38 cellular contexts compared by ENCODE assay signal in the genomic region with DNA sequence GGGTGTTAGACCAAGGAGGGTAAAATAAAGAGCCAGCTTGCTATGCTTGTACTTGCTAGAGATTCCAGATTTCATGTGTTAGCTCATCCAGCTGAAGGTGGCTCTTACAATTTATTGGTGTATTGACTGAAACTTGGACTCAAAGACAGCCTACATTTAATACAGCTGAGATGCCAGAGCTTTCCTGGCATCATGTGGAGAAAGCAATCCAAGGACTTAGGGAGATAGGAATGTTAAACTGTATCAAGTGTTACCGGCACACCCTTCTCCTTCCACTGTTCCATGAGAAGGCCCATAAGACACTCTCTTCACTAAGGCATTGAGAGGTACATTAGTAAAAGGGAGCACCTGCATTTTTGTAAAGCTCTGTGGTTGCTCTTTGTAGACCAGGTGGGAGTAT.
"Had no signal": no experiment of that assay in that cellular context is flagged by ENCODE, and none has a peak within 500 bp of the region (broad histone marks: within the 10 kb centered on the region; RNA-seq: fewer than 3 reads in every experiment).

No MANE protein-coding gene starts in this region.

- H3K4me1 Mint-ChIP-seq: activated T-helper 17 cell treated with anti-CD3 and anti-CD28 coated beads, Interleukin-2, amount 50 U/mL, for 72 hours had no signal

- DNase-seq: activated effector memory CD4-positive, alpha-beta T cell treated with anti-CD3 and anti-CD28 coated beads, Interleukin-2, amount 50 U/mL, for 16 hours; activated effector memory CD4-positive, alpha-beta T cell treated with Interleukin-2 at 50 U/mL for 16 hours; activated gamma-delta T cell; activated gamma-delta T cell treated with Interleukin-2 at 50 U/mL for 16 hours; activated naive CD4-positive, alpha-beta T cell; activated naive CD4-positive, alpha-beta T cell treated with anti-CD3 and anti-CD28 coated beads for 36 hours; activated naive CD4-positive, alpha-beta T cell treated with anti-CD3 and anti-CD28 coated beads, Interleukin-2, amount 10 ng/mL, durations not matched to agents 7 days and 5 days; activated naive CD4-positive, alpha-beta T cell treated with anti-CD3 and anti-CD28 coated beads, Interleukin-2, amount 50 U/mL, for 16 hours; activated naive CD4-positive, alpha-beta T cell treated with Interleukin-2 at 50 U/mL for 16 hours; activated naive CD8-positive, alpha-beta T cell treated with anti-CD3 and anti-CD28 coated beads for 36 hours; activated naive CD8-positive, alpha-beta T cell treated with anti-CD3 and anti-CD28 coated beads, Interleukin-2, amount 10 ng/mL, durations not matched to agents 7 days and 5 days; activated naive CD8-positive, alpha-beta T cell treated with anti-CD3 and anti-CD28 coated beads, Interleukin-2, amount 50 U/mL, for 24 hours; activated T-cell treated with anti-CD3 and anti-CD28 coated beads for 4 hours; activated T-cell treated with anti-CD3 and anti-CD28 coated beads, Interleukin-2, amount 50 U/mL, for 1 hour; activated T-cell treated with anti-CD3 and anti-CD28 coated beads, Interleukin-2, amount 50 U/mL, for 24 hours; activated T-cell treated with anti-CD3 and anti-CD28 coated beads, Interleukin-2, amount 50 U/mL, for 4 hours; activated T-cell treated with anti-CD3 and anti-CD28 coated beads, Interleukin-2, amount 50 U/mL, for 48 hours; activated T-cell treated with anti-CD3 and anti-CD28 coated beads, Interleukin-2, amount 50 U/mL, for 72 hours; adrenal gland; amniotic stem cell; amygdala; anterior cingulate cortex; aorta; body of pancreas; brain microvascular endothelial cell; caudate nucleus; central memory CD4-positive, alpha-beta T cell; cerebellar nuclear complex had no signal

- H3K27ac ChIP-seq: adrenal gland, ascending aorta, body of pancreas, brain microvascular endothelial cell, breast epithelium, cardiac muscle cell had no signal

- H3K4me3 ChIP-seq: adrenal gland, ascending aorta, body of pancreas, breast epithelium, cardiac muscle cell had no signal

- H3K27ac Mint-ChIP-seq: activated naive CD4-positive, alpha-beta T cell treated with anti-CD3 and anti-CD28 coated beads for 36 hours; activated naive CD4-positive, alpha-beta T cell treated with anti-CD3 and anti-CD28 coated beads, Interleukin-2, amount 10 ng/mL, durations not matched to agents 7 days and 5 days; activated naive CD4-positive, alpha-beta T cell treated with anti-CD3 and anti-CD28 coated beads, Interleukin-2, amount 50 U/mL, for 24 hours; activated naive CD8-positive, alpha-beta T cell; activated naive CD8-positive, alpha-beta T cell treated with anti-CD3 and anti-CD28 coated beads for 36 hours; activated naive CD8-positive, alpha-beta T cell treated with anti-CD3 and anti-CD28 coated beads, Interleukin-2, amount 10 ng/mL, durations not matched to agents 7 days and 5 days; activated naive CD8-positive, alpha-beta T cell treated with anti-CD3 and anti-CD28 coated beads, Interleukin-2, amount 50 U/mL, for 24 hours; activated T-cell treated with anti-CD3 and anti-CD28 coated beads, Interleukin-2, amount 50 U/mL, for 24 hours; activated T-cell treated with anti-CD3 and anti-CD28 coated beads, Interleukin-2, amount 50 U/mL, for 72 hours; activated T-helper 1 cell treated with anti-CD3 and anti-CD28 coated beads, Interleukin-12 subunit alpha, Interleukin-12 subunit beta, Interleukin-2, Interleukin-4 antibody, amounts not matched to agents 30 ng/mL and 10 ng/mL and 1 ng/mL, durations not matched to agents 14 hours and 24 hours and 36 hours; activated T-helper 17 cell treated with anti-CD3 and anti-CD28 coated beads, Interleukin-2, amount 50 U/mL, for 72 hours; activated T-helper 2 cell treated with anti-CD3 and anti-CD28 coated beads, Interferon-gamma antibody, Interleukin-2, Interleukin-4, amounts not matched to agents 10 μg/mL and 5 μg/mL and 100 μg/mL, durations not matched to agents 14 hours and 24 hours and 36 hours; brain had no signal

- H3K27me3 ChIP-seq: adrenal gland, ascending aorta, body of pancreas, brain microvascular endothelial cell, breast epithelium, cardiac muscle cell had no signal

- H3K9me3 Mint-ChIP-seq: activated naive CD4-positive, alpha-beta T cell treated with anti-CD3 and anti-CD28 coated beads for 36 hours; activated naive CD4-positive, alpha-beta T cell treated with anti-CD3 and anti-CD28 coated beads, Interleukin-2, amount 10 ng/mL, durations not matched to agents 7 days and 5 days; activated naive CD4-positive, alpha-beta T cell treated with anti-CD3 and anti-CD28 coated beads, Interleukin-2, amount 50 U/mL, for 24 hours; activated naive CD8-positive, alpha-beta T cell treated with anti-CD3 and anti-CD28 coated beads for 36 hours; activated naive CD8-positive, alpha-beta T cell treated with anti-CD3 and anti-CD28 coated beads, Interleukin-2, amount 50 U/mL, for 24 hours; activated T-cell treated with anti-CD3 and anti-CD28 coated beads, Interleukin-2, amount 50 U/mL, for 24 hours; activated T-cell treated with anti-CD3 and anti-CD28 coated beads, Interleukin-2, amount 50 U/mL, for 4 hours; activated T-cell treated with anti-CD3 and anti-CD28 coated beads, Interleukin-2, amount 50 U/mL, for 72 hours; activated T-helper 1 cell treated with anti-CD3 and anti-CD28 coated beads, Interleukin-12 subunit alpha, Interleukin-12 subunit beta, Interleukin-2, Interleukin-4 antibody, amounts not matched to agents 30 ng/mL and 10 ng/mL and 1 ng/mL, durations not matched to agents 14 hours and 24 hours and 36 hours; activated T-helper 17 cell treated with anti-CD3 and anti-CD28 coated beads, Interleukin-2, amount 50 U/mL, for 72 hours; activated T-helper 2 cell treated with anti-CD3 and anti-CD28 coated beads, Interferon-gamma antibody, Interleukin-2, Interleukin-4, amounts not matched to agents 10 μg/mL and 5 μg/mL and 100 μg/mL, durations not matched to agents 14 hours and 24 hours and 36 hours; brain; central memory CD8-positive, alpha-beta T cell had no signal

- H3K9me3 ChIP-seq: adrenal gland, ascending aorta, body of pancreas, breast epithelium had no signal

- H3K27me3 Mint-ChIP-seq: activated naive CD4-positive, alpha-beta T cell treated with anti-CD3 and anti-CD28 coated beads, Interleukin-2, amount 50 U/mL, for 24 hours; activated naive CD8-positive, alpha-beta T cell; activated naive CD8-positive, alpha-beta T cell treated with anti-CD3 and anti-CD28 coated beads for 36 hours; activated naive CD8-positive, alpha-beta T cell treated with anti-CD3 and anti-CD28 coated beads, Interleukin-2, amount 10 ng/mL, durations not matched to agents 7 days and 5 days; activated naive CD8-positive, alpha-beta T cell treated with anti-CD3 and anti-CD28 coated beads, Interleukin-2, amount 50 U/mL, for 24 hours; activated T-cell treated with anti-CD3 and anti-CD28 coated beads, Interleukin-2, amount 50 U/mL, for 24 hours; activated T-helper 17 cell treated with anti-CD3 and anti-CD28 coated beads, Interleukin-2, amount 50 U/mL, for 72 hours; central memory CD8-positive, alpha-beta T cell had no signal

- H3K4me3 Mint-ChIP-seq: activated naive CD4-positive, alpha-beta T cell treated with anti-CD3 and anti-CD28 coated beads for 36 hours; activated naive CD4-positive, alpha-beta T cell treated with anti-CD3 and anti-CD28 coated beads, Interleukin-2, amount 10 ng/mL, durations not matched to agents 7 days and 5 days; activated naive CD4-positive, alpha-beta T cell treated with anti-CD3 and anti-CD28 coated beads, Interleukin-2, amount 50 U/mL, for 24 hours; activated naive CD8-positive, alpha-beta T cell; activated naive CD8-positive, alpha-beta T cell treated with anti-CD3 and anti-CD28 coated beads for 36 hours; activated naive CD8-positive, alpha-beta T cell treated with anti-CD3 and anti-CD28 coated beads, Interleukin-2, amount 10 ng/mL, durations not matched to agents 7 days and 5 days; activated naive CD8-positive, alpha-beta T cell treated with anti-CD3 and anti-CD28 coated beads, Interleukin-2, amount 50 U/mL, for 24 hours; activated T-cell treated with anti-CD3 and anti-CD28 coated beads, Interleukin-2, amount 50 U/mL, for 24 hours; activated T-cell treated with anti-CD3 and anti-CD28 coated beads, Interleukin-2, amount 50 U/mL, for 4 hours; activated T-cell treated with anti-CD3 and anti-CD28 coated beads, Interleukin-2, amount 50 U/mL, for 72 hours; activated T-helper 1 cell treated with anti-CD3 and anti-CD28 coated beads, Interleukin-12 subunit alpha, Interleukin-12 subunit beta, Interleukin-2, Interleukin-4 antibody, amounts not matched to agents 30 ng/mL and 10 ng/mL and 1 ng/mL, durations not matched to agents 14 hours and 24 hours and 36 hours; activated T-helper 17 cell treated with anti-CD3 and anti-CD28 coated beads, Interleukin-2, amount 50 U/mL, for 72 hours; brain; central memory CD8-positive, alpha-beta T cell had no signal

- H3K36me3 Mint-ChIP-seq: activated naive CD4-positive, alpha-beta T cell treated with anti-CD3 and anti-CD28 coated beads, Interleukin-2, amount 50 U/mL, for 24 hours; activated naive CD8-positive, alpha-beta T cell treated with anti-CD3 and anti-CD28 coated beads for 36 hours; brain had no signal

- H3K36me3 ChIP-seq: adrenal gland, ascending aorta, brain microvascular endothelial cell, breast epithelium, cardiac muscle cell had no signal

- H3K4me1 ChIP-seq: ascending aorta, body of pancreas had no signal

- ATAC-seq: activated naive CD8-positive, alpha-beta T cell treated with anti-CD3 and anti-CD28 coated beads, Interleukin-2, amount 50 U/mL, for 24 hours; activated T-cell treated with anti-CD3 and anti-CD28 coated beads, Interleukin-2, amount 50 U/mL, for 4 hours; activated T-cell treated with anti-CD3 and anti-CD28 coated beads, Interleukin-2, amount 50 U/mL, for 72 hours; activated T-helper 17 cell treated with anti-CD3 and anti-CD28 coated beads, Interleukin-2, amount 50 U/mL, for 72 hours; body of pancreas had no signal
